1 cellular context compared by ENCODE assay signal in the genomic region with DNA sequence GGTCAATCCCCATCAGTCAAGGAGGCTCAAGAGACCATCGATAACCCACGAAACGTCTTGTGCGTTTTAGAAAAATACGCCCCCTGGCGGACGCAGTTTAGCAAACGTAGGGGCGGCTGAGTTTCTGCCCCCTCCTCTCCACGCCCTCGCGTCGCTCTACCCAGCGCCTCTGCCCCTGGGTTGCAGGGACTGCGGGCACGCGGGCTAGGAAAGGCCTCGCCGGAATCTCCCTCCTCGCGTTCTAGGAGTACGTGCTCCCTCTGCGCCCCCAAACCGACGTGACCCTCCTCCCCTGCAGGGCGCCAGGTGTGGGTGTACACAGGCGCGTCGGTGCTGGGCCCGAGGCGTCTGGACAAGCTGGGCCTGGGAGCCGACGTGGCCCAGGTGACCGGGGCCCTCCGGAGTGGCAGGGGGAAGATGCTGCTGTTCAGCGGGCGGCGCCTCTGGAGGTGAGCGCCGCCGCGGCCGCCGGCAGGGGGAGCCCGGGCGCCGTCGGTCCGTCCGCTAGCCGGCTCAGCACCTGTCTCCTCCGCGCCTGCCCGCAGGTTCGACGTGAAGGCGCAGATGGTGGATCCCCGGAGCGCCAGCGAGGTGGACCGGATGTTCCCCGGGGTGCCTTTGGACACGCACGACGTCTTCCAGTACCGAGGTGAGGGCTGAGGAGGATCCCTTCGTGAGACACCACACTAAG.
TF ChIP-seq lines count a peak whose summit lies in the region.

No MANE protein-coding gene starts in this region.

TF ChIP-seq in GM12878, 131 proteins besides CTCF, POLR2A, EP300 and RAD21 (continued from another document):
- TF ChIP-seq, protein P1, sequence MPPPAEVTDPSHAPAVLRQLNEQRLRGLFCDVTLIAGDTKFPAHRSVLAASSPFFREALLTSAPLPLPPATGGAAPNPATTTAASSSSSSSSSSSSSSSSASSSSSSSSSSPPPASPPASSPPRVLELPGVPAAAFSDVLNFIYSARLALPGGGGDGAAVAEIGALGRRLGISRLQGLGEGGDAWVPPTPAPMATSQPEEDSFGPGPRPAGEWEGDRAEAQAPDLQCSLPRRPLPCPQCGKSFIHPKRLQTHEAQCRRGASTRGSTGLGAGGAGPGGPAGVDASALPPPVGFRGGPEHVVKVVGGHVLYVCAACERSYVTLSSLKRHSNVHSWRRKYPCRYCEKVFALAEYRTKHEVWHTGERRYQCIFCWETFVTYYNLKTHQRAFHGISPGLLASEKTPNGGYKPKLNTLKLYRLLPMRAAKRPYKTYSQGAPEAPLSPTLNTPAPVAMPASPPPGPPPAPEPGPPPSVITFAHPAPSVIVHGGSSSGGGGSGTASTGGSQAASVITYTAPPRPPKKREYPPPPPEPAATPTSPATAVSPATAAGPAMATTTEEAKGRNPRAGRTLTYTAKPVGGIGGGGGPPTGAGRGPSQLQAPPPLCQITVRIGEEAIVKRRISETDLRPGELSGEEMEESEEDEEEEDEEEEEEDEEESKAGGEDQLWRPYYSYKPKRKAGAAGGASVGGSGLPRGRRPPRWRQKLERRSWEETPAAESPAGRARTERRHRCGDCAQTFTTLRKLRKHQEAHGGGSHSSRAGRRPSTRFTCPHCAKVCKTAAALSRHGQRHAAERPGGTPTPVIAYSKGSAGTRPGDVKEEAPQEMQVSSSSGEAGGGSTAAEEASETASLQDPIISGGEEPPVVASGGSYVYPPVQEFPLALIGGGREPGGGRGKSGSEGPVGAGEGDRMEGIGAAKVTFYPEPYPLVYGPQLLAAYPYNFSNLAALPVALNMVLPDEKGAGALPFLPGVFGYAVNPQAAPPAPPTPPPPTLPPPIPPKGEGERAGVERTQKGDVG (CRISPR knock-in tag; IDR thresholded peaks at IDR 0.05): no peak
- TF ChIP-seq MEF2A (IDR thresholded peaks at IDR 0.05; ENCODE audit: insufficient read depth, low read depth, low read length): no peak
- TF ChIP-seq MYC (IDR thresholded peaks at IDR 0.05; ENCODE audit: insufficient read depth, insufficient read length, insufficient replicate concordance, low read length, severe bottlenecking): no peak
- TF ChIP-seq MTA3 (IDR thresholded peaks at IDR 0.05; ENCODE audit: borderline replicate concordance, low read length): no peak
- TF ChIP-seq FOS (IDR thresholded peaks at IDR 0.05; ENCODE audit: borderline replicate concordance, extremely low read depth, insufficient read length): no peak
- peak; percentile 58 for TF ChIP-seq SMC3 (IDR thresholded peaks at IDR 0.05; ENCODE audit: borderline replicate concordance, low read length)
- no peak for TF ChIP-seq CHD2 (IDR thresholded peaks at IDR 0.05; ENCODE audit: borderline replicate concordance, low read depth, low read length)
- TF ChIP-seq, protein P2, sequence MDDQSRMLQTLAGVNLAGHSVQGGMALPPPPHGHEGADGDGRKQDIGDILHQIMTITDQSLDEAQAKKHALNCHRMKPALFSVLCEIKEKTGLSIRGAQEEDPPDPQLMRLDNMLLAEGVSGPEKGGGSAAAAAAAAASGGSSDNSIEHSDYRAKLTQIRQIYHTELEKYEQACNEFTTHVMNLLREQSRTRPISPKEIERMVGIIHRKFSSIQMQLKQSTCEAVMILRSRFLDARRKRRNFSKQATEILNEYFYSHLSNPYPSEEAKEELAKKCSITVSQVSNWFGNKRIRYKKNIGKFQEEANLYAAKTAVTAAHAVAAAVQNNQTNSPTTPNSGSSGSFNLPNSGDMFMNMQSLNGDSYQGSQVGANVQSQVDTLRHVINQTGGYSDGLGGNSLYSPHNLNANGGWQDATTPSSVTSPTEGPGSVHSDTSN (IDR thresholded peaks at IDR 0.05; ENCODE audit: insufficient replicate concordance, low read depth, low read length): no peak
- TF ChIP-seq EED (IDR thresholded peaks at IDR 0.05; ENCODE audit: low read depth): no peak
- TF ChIP-seq, protein P3, sequence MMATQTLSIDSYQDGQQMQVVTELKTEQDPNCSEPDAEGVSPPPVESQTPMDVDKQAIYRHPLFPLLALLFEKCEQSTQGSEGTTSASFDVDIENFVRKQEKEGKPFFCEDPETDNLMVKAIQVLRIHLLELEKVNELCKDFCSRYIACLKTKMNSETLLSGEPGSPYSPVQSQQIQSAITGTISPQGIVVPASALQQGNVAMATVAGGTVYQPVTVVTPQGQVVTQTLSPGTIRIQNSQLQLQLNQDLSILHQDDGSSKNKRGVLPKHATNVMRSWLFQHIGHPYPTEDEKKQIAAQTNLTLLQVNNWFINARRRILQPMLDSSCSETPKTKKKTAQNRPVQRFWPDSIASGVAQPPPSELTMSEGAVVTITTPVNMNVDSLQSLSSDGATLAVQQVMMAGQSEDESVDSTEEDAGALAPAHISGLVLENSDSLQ (IDR thresholded peaks at IDR 0.05): peak; percentile 51
- TF ChIP-seq STAT3 (IDR thresholded peaks at IDR 0.05; ENCODE audit: low read depth, low read length): no peak
- TF ChIP-seq, protein P4, sequence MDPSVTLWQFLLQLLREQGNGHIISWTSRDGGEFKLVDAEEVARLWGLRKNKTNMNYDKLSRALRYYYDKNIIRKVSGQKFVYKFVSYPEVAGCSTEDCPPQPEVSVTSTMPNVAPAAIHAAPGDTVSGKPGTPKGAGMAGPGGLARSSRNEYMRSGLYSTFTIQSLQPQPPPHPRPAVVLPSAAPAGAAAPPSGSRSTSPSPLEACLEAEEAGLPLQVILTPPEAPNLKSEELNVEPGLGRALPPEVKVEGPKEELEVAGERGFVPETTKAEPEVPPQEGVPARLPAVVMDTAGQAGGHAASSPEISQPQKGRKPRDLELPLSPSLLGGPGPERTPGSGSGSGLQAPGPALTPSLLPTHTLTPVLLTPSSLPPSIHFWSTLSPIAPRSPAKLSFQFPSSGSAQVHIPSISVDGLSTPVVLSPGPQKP (IDR thresholded peaks at IDR 0.05; ENCODE audit: low read depth, low read length): no peak
- TF ChIP-seq SUPT20H (IDR thresholded peaks at IDR 0.05; ENCODE audit: borderline replicate concordance, control insufficient read depth, low read depth, low read length): no peak
- TF ChIP-seq RELA (IDR thresholded peaks at IDR 0.05; ENCODE audit: borderline replicate concordance, partially characterized antibody): no peak
- TF ChIP-seq, protein P5, sequence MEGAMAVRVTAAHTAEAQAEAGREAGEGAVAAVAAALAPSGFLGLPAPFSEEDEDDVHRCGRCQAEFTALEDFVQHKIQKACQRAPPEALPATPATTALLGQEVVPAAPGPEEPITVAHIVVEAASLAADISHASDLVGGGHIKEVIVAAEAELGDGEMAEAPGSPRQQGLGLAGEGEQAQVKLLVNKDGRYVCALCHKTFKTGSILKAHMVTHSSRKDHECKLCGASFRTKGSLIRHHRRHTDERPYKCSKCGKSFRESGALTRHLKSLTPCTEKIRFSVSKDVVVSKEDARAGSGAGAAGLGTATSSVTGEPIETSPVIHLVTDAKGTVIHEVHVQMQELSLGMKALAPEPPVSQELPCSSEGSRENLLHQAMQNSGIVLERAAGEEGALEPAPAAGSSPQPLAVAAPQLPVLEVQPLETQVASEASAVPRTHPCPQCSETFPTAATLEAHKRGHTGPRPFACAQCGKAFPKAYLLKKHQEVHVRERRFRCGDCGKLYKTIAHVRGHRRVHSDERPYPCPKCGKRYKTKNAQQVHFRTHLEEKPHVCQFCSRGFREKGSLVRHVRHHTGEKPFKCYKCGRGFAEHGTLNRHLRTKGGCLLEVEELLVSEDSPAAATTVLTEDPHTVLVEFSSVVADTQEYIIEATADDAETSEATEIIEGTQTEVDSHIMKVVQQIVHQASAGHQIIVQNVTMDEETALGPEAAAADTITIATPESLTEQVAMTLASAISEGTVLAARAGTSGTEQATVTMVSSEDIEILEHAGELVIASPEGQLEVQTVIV (IDR thresholded peaks at IDR 0.05; ENCODE audit: borderline replicate concordance, partially characterized antibody): no peak
- TF ChIP-seq FOXK2 (IDR thresholded peaks at IDR 0.05): no peak
- no peak for TF ChIP-seq ZNF207 (IDR thresholded peaks at IDR 0.05; ENCODE audit: borderline replicate concordance)
- TF ChIP-seq, protein P6, sequence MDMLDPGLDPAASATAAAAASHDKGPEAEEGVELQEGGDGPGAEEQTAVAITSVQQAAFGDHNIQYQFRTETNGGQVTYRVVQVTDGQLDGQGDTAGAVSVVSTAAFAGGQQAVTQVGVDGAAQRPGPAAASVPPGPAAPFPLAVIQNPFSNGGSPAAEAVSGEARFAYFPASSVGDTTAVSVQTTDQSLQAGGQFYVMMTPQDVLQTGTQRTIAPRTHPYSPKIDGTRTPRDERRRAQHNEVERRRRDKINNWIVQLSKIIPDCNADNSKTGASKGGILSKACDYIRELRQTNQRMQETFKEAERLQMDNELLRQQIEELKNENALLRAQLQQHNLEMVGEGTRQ (IDR thresholded peaks at IDR 0.05; ENCODE audit: borderline replicate concordance, low read depth, low read length): no peak
- no peak for TF ChIP-seq ZNF274 (IDR thresholded peaks at IDR 0.05; ENCODE audit: insufficient read depth, insufficient read length)
- TF ChIP-seq MEF2B (IDR thresholded peaks at IDR 0.05; ENCODE audit: partially characterized antibody, poor library complexity, severe bottlenecking): peak; percentile 22
- TF ChIP-seq, protein P7, sequence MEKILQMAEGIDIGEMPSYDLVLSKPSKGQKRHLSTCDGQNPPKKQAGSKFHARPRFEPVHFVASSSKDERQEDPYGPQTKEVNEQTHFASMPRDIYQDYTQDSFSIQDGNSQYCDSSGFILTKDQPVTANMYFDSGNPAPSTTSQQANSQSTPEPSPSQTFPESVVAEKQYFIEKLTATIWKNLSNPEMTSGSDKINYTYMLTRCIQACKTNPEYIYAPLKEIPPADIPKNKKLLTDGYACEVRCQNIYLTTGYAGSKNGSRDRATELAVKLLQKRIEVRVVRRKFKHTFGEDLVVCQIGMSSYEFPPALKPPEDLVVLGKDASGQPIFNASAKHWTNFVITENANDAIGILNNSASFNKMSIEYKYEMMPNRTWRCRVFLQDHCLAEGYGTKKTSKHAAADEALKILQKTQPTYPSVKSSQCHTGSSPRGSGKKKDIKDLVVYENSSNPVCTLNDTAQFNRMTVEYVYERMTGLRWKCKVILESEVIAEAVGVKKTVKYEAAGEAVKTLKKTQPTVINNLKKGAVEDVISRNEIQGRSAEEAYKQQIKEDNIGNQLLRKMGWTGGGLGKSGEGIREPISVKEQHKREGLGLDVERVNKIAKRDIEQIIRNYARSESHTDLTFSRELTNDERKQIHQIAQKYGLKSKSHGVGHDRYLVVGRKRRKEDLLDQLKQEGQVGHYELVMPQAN (conservative IDR thresholded peaks at IDR 0.05): no peak
- no peak for TF ChIP-seq WRNIP1 (IDR thresholded peaks at IDR 0.05; ENCODE audit: borderline replicate concordance, low read depth, low read length)
- no peak for TF ChIP-seq STAT1 (conservative IDR thresholded peaks at IDR 0.05)
